Comparison of ENCODE assay signal across 1 cellular context in genomic region chr16:87958632-87959031, GRCh38.
TF ChIP-seq lines count a peak whose summit lies in the region.

No MANE protein-coding gene starts in this region.

TF ChIP-seq in WTC11, 78 proteins besides CTCF, POLR2A, EP300 and RAD21 (continued from another document):
- TF ChIP-seq ZNF512 (CRISPR knock-in tag; IDR thresholded peaks at IDR 0.05; ENCODE audit: borderline replicate concordance) (no peak), HMGXB4 (CRISPR knock-in tag; IDR thresholded peaks at IDR 0.05) (no peak), ATF1 (CRISPR knock-in tag; IDR thresholded peaks at IDR 0.05) (no peak), ATF6 (CRISPR knock-in tag; IDR thresholded peaks at IDR 0.05) (no peak), GRHL2 (CRISPR knock-in tag; IDR thresholded peaks at IDR 0.05; ENCODE audit: insufficient replicate concordance, severe bottlenecking) (no peak), ELF4 (CRISPR knock-in tag; IDR thresholded peaks at IDR 0.05; ENCODE audit: low read depth) (no peak), IRF2 (CRISPR knock-in tag; IDR thresholded peaks at IDR 0.05; ENCODE audit: borderline replicate concordance, low read depth) (no peak), NR2C2 (CRISPR knock-in tag; IDR thresholded peaks at IDR 0.05) (no peak), HMGA2 (CRISPR knock-in tag; IDR thresholded peaks at IDR 0.05) (no peak), AFF4 (CRISPR knock-in tag; IDR thresholded peaks at IDR 0.05; ENCODE audit: borderline replicate concordance) (no peak), ZBTB43 (CRISPR knock-in tag; IDR thresholded peaks at IDR 0.05) (no peak)
TF ChIP-seq in WTC11: peak in this region for 0.
